ENCODE assay signal across 13 cellular contexts in the genomic region with DNA sequence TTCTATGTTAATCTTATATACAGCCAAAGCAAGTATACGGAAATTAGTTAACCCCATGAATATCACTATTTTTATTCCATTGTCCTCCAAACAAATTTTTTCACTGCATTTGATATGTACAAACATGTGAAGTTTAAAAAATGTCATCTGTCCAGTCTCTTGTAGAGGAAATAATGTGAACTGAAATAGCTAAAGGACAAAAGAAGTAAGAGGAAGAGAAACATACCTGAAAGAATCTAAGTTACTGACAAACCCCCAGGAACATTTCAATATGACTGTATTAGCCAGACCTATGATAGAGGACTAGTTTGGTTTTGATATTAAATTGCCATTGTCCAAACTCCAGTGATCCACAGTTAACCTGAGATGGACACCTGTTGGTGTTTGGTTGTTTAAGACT.
DNase-seq lines count a peak whose midpoint lies in the region; ATAC-seq and TF ChIP-seq lines count a peak whose summit lies in the region.
"Had no signal": no experiment of that assay in that cellular context is flagged by ENCODE, and none has a peak within 500 bp of the region (broad histone marks: within the 10 kb centered on the region; RNA-seq: fewer than 3 reads in every experiment).

No MANE protein-coding gene starts in this region.

- no peak overlapping the region for H3K9ac ChIP-seq in OCI-LY3 (ENCODE audit: low read length)

- H4K20me1 ChIP-seq in OCI-LY3 (ENCODE audit: insufficient read depth, low read length), result peaks cover 79% of the 10 kb centered on the region

- H3K4me3 ChIP-seq in OCI-LY3 (ENCODE audit: low read length) (0 out of 2 replicates have a peak overlapping the region, but pooled peaks have one; percentile 2), gastrocnemius medialis (no peak overlapping the region)
- H3K4me3 ChIP-seq: K562 had no signal

- H3K4me1 ChIP-seq in OCI-LY3 (ENCODE audit: low read length) (peaks cover 40% of the 10 kb centered on the region), gastrocnemius medialis (no peaks in the 10 kb centered on the region)

- no peak for DNase-seq in gastrocnemius medialis
- no peak for DNase-seq in NCI-H524 (lab: John Stamatoyannopoulos, UW)
- no peak for DNase-seq in head of caudate nucleus
- DNase-seq in NCI-H2171 (lab: John Stamatoyannopoulos, UW), result no peak
- DNase-seq: ACHN, EL, SW 1271 had no signal

- H3K79me2 ChIP-seq in OCI-LY3 (ENCODE audit: low read length), result peaks cover 91% of the 10 kb centered on the region

- in situ Hi-C loops in gastrocnemius medialis (cut with MboI; ENCODE audit: low sequenced_read_pairs in 4 of 4), result no loop called here

- intact Hi-C loops in gastrocnemius medialis (cut with DNase I; ENCODE audit: low total_unique reads) (no loop called here), head of caudate nucleus (cut with DNase I) (no loop called here)

- H3K27ac ChIP-seq in OCI-LY3 (ENCODE audit: low read length) (peak overlapping the region; percentile 33; the same call in 1 of the 2 replicates), gastrocnemius medialis (no peak overlapping the region)

- peaks cover 29% of the 10 kb centered on the region for H3K36me3 ChIP-seq in OCI-LY3 (replicated peaks; ENCODE audit: low read depth, low read length)
- H3K36me3 ChIP-seq in gastrocnemius medialis, result no peaks in the 10 kb centered on the region

- TF ChIP-seq CTCF in OCI-LY3 (IDR thresholded peaks at IDR 0.05; ENCODE audit: low read depth, low read length) (no peak), gastrocnemius medialis (IDR thresholded peaks at IDR 0.05 in 4 of 5, conservative IDR thresholded peaks at IDR 0.05 in 1 of 5) (no peak)

- no peak for TF ChIP-seq POLR2A in gastrocnemius medialis (IDR thresholded peaks at IDR 0.05)

- H2AFZ ChIP-seq in OCI-LY3 (ENCODE audit: low read depth, low read length), result no peak overlapping the region

- H3K4me2 ChIP-seq in OCI-LY3 (ENCODE audit: low read length), result peak overlapping the region; percentile 44

- no peaks in the 10 kb centered on the region for H3K9me3 ChIP-seq in OCI-LY3 (ENCODE audit: insufficient read depth, low read length)
- no peaks in the 10 kb centered on the region for H3K9me3 ChIP-seq in gastrocnemius medialis

- peak; percentile 84 for ATAC-seq in GM19351 (IDR thresholded peaks at IDR 0.05; ENCODE audit: unreplicated experiment)
- ATAC-seq in HG02610 (IDR thresholded peaks at IDR 0.05; ENCODE audit: unreplicated experiment), result peak; percentile 70
- ATAC-seq in HG03025 (IDR thresholded peaks at IDR 0.05; ENCODE audit: low FRiP score, unreplicated experiment), result peak; percentile 63
- ATAC-seq in gastrocnemius medialis, result no peak
- ATAC-seq: K562, Panc1 had no signal

- H3K27me3 ChIP-seq in OCI-LY3 (ENCODE audit: low read depth, low read length) (no peaks in the 10 kb centered on the region), gastrocnemius medialis (no peaks in the 10 kb centered on the region)

Comparison
In these comparisons a context has a peak if more than half of its experiments do, and no peak if none do; other contexts are left out.
1. ATAC-seq: peak in GM19351 (single experiment), HG02610 (single experiment) and HG03025 (single experiment); none in gastrocnemius medialis (0 of 2).